In genomic region chr12:52254965-52255751, GRCh38 we compare ENCODE assay signal across 22 cellular contexts. TPM values are rescaled to one million over a fixed set of nuclear protein-coding genes. Genes with fewer than 3 reads are reported as not detected.
A peak's percentile ranks its signal among the peaks of the same experiment; 100 is the strongest.
DNase-seq lines count a peak whose midpoint lies in the region; ATAC-seq and TF ChIP-seq lines count a peak whose summit lies in the region.
"Had no signal": no experiment of that assay in that cellular context is flagged by ENCODE, and none has a peak within 500 bp of the region (broad histone marks: within the 10 kb centered on the region; RNA-seq: fewer than 3 reads in every experiment).

No MANE protein-coding gene starts in this region.

- DNase-seq in GM13977 (ENCODE audit: low spot score) (peak; percentile 14), NCI-H774 (lab: John Stamatoyannopoulos, UW) (peak; percentile 24), MCF 10A (ENCODE audit: unreplicated experiment) (peak; percentile 50), osteoblast (ENCODE audit: insufficient read length, low spot score, missing footprints) (peak; percentile 73), ovary (no peak)
- no peak for DNase-seq in activated naive CD4-positive, alpha-beta T cell treated with anti-CD3 and anti-CD28 coated beads, Interleukin-2, amount 50 U/mL, for 72 hours (ENCODE audit: low spot score in 2 of 2)
- DNase-seq in stimulated activated CD4-positive, alpha-beta T cell treated with anti-CD3 and anti-CD28 coated beads, Interleukin-4, amount 100 ng/mL, for 4 hours, result no peak
- DNase-seq: AML-193, DMS79 treated with DMSO at 0.1 percent for 48 hours, Kasumi-1, MM.1S, NCI-H1092 treated with DMSO at 0.1 percent for 48 hours, NCI-H146, NCI-H2029 treated with DMSO at 0.1 percent for 48 hours, NCI-H2171, NCI-H446, NCI-H69, OCI-M1 had no signal

- ATAC-seq in activated naive CD4-positive, alpha-beta T cell treated with anti-CD3 and anti-CD28 coated beads, Interleukin-2, amount 50 U/mL, for 72 hours, result no peak
- ATAC-seq: GM23338, HCT116 had no signal

- H3K4me3 ChIP-seq in osteoblast (ENCODE audit: insufficient read depth, low read length), result no peak overlapping the region
- no peak overlapping the region for H3K4me3 ChIP-seq in ovary
- H3K4me3 ChIP-seq: GM23338, SJSA1 had no signal

- intact Hi-C loops in MCF 10A (cut with micrococcal nuclease), result no loop called here
- intact Hi-C loops in ovary (cut with DNase I), result no loop called here

- H3K9me3 Mint-ChIP-seq in MCF 10A (ENCODE audit: unreplicated experiment), result no peaks in the 10 kb centered on the region
- no peaks in the 10 kb centered on the region for H3K9me3 Mint-ChIP-seq in activated naive CD4-positive, alpha-beta T cell treated with anti-CD3 and anti-CD28 coated beads, Interleukin-2, amount 50 U/mL, for 72 hours

- no peaks in the 10 kb centered on the region for H3K27me3 Mint-ChIP-seq in MCF 10A (ENCODE audit: insufficient read depth, unreplicated experiment)

- CTCF ChIA-PET in MCF 10A (lab: Yijun Ruan, JAX), result interaction anchor here (0.7 to 1.6 kb wide), 3 partner anchors 11 to 72 kb away, joined by 3 to 4 read pairs (median 3); no protein-coding TSS in a partner anchor

- H3K36me3 Mint-ChIP-seq in MCF 10A (ENCODE audit: insufficient read depth, unreplicated experiment), result peaks cover 17% of the 10 kb centered on the region
- peaks cover 0 to 6% of the 10 kb centered on the region in 2 donors for H3K36me3 Mint-ChIP-seq in activated naive CD4-positive, alpha-beta T cell treated with anti-CD3 and anti-CD28 coated beads, Interleukin-2, amount 50 U/mL, for 72 hours

- no peaks in the 10 kb centered on the region for H4K20me1 ChIP-seq in osteoblast (ENCODE audit: insufficient read depth, low read length)

- H3K79me2 ChIP-seq in osteoblast (ENCODE audit: insufficient read depth, low read length), result no peaks in the 10 kb centered on the region

- H3K4me1 ChIP-seq in osteoblast (ENCODE audit: insufficient read depth, low read length) (peaks cover 9% of the 10 kb centered on the region), ovary (ENCODE audit: insufficient read depth) (peaks cover 3% of the 10 kb centered on the region)

- no TSS peak for BruUV-seq in MCF 10A (replicated peaks; lab: Mats Ljungman, UMichigan)

- H3K27me3 ChIP-seq in osteoblast (ENCODE audit: insufficient read depth, low read length) (peaks cover 30% of the 10 kb centered on the region), ovary (no peaks in the 10 kb centered on the region)
- H3K27me3 ChIP-seq: SJSA1 had no signal

- H3K9me3 ChIP-seq in osteoblast (ENCODE audit: low read depth, low read length), result no peaks in the 10 kb centered on the region
- H3K9me3 ChIP-seq in ovary, result no peaks in the 10 kb centered on the region
- H3K9me3 ChIP-seq: SJSA1 had no signal

- TF ChIP-seq POLR2A in ovary (IDR thresholded peaks at IDR 0.05), result no peak

- H3K36me3 ChIP-seq in osteoblast (ENCODE audit: insufficient read depth, low read length), result no peaks in the 10 kb centered on the region
- H3K36me3 ChIP-seq in ovary, result no peaks in the 10 kb centered on the region
- H3K36me3 ChIP-seq: SJSA1 had no signal

- H2AFZ ChIP-seq in osteoblast (ENCODE audit: low read length), result no peak overlapping the region
- H2AFZ ChIP-seq: GM23338 had no signal

- no peak overlapping the region for H3K4me3 Mint-ChIP-seq in MCF 10A (ENCODE audit: unreplicated experiment)
- H3K4me3 Mint-ChIP-seq: GM23338 had no signal

- H3K4me1 Mint-ChIP-seq in MCF 10A (ENCODE audit: insufficient read depth, unreplicated experiment), result peaks cover 14% of the 10 kb centered on the region

- TF ChIP-seq CTCF in GM13977 (IDR thresholded peaks at IDR 0.05; ENCODE audit: extremely low read depth, insufficient read depth, missing control alignments) (no peak), MCF 10A (IDR thresholded peaks at IDR 0.05; ENCODE audit: unreplicated experiment) (no peak), osteoblast (IDR thresholded peaks at IDR 0.05; ENCODE audit: extremely low read depth, low read depth, low read length) (no peak), ovary (IDR thresholded peaks at IDR 0.05) (no peak)

- in situ Hi-C loops in GM13977 (cut with MboI; ENCODE audit: low pct_unique_long_range_greater_than_20kb, low sequenced_read_pairs, unreplicated experiment), result no loop called here

- H3K27ac ChIP-seq in osteoblast (ENCODE audit: low read depth, low read length) (no peak overlapping the region), ovary (no peak overlapping the region)
- H3K27ac ChIP-seq: SJSA1 had no signal

- POLR2A ChIA-PET in MCF 10A (lab: Yijun Ruan, JAX), result interaction anchor here (0.6 to 3.6 kb wide), 8 partner anchors 9 to 82 kb away, joined by 3 to 13 read pairs (median 4); no protein-coding TSS in a partner anchor

- H3K27ac Mint-ChIP-seq in MCF 10A (ENCODE audit: low read depth, unreplicated experiment), result peak overlapping the region; percentile 11
- no peak overlapping the region for H3K27ac Mint-ChIP-seq in activated naive CD4-positive, alpha-beta T cell treated with anti-CD3 and anti-CD28 coated beads, Interleukin-2, amount 50 U/mL, for 72 hours
- H3K27ac Mint-ChIP-seq: CD14-positive monocyte, GM23338 had no signal

- no peak for TF ChIP-seq EP300 in ovary (IDR thresholded peaks at IDR 0.05)

- no peak overlapping the region for H3K4me2 ChIP-seq in osteoblast (ENCODE audit: insufficient read depth, low read length)
- H3K4me2 ChIP-seq: GM23338 had no signal

- 70 to 87% (median 78%) methylated on average over 7 of the region's 7 CpGs for WGBS in ovary, 3 donors

RNA-seq across cellular contexts. Expression of gene KRT86, which starts 19.3 kb away (rescaled TPM):
- total RNA-seq in MCF 10A (2022) (37.8 and 45.1 TPM in 2 replicates), osteoblast (under 0.01 and 0.36 TPM in 2 replicates), ovary (under 1 TPM in 1 of 7 donors, not detected in 6; 0.69 TPM)
- under 1 TPM in 1 of 2 donors, not detected in 1; 0.37 TPM for total RNA-seq in activated naive CD4-positive, alpha-beta T cell treated with anti-CD3 and anti-CD28 coated beads, Interleukin-2, amount 50 U/mL, for 72 hours
- polyA plus RNA-seq in ovary, result not detected
- total RNA-seq: GM23338 had no signal
- polyA plus RNA-seq: CD14-positive monocyte had no signal

RNA-seq across cellular contexts. Expression of gene KRT7, which starts 22.1 kb away (rescaled TPM):
- total RNA-seq in MCF 10A (2022), result 2,379 and 3,360 TPM in 2 replicates
- 20.9 and 27.9 TPM in 2 replicates for total RNA-seq in osteoblast
- total RNA-seq in activated naive CD4-positive, alpha-beta T cell treated with anti-CD3 and anti-CD28 coated beads, Interleukin-2, amount 50 U/mL, for 72 hours, result 1 to 10 TPM in 1 of 2 donors, under 1 TPM in 1; 0.36 to 8.0 TPM
- total RNA-seq in ovary, result 100 to 1,000 TPM in 1 of 7 donors, 10 to 100 TPM in 4, 1 to 10 TPM in 1, not detected in 1; 3.7 to 379 (median 29.1) TPM
- 1 to 10 TPM in 1 of 2 donors, under 1 TPM in 1; 0.37 to 2.1 TPM for polyA plus RNA-seq in ovary

RNA-seq across cellular contexts. Expression of gene KRT81, which starts 36.2 kb away (rescaled TPM):
- 2,023 and 2,244 TPM in 2 replicates for total RNA-seq in MCF 10A (2022)
- total RNA-seq in osteoblast, result 0.29 TPM in 1 of 2 replicates, not detected in the other
- total RNA-seq in activated naive CD4-positive, alpha-beta T cell treated with anti-CD3 and anti-CD28 coated beads, Interleukin-2, amount 50 U/mL, for 72 hours, result not detected
- 1 to 10 TPM in 1 of 7 donors, not detected in 6; 1.2 TPM for total RNA-seq in ovary
- polyA plus RNA-seq in ovary, result not detected
- total RNA-seq: GM23338 had no signal
- polyA plus RNA-seq: CD14-positive monocyte, GM23338 had no signal

Comparison
In these comparisons a context has a peak if more than half of its experiments do, and no peak if none do; other contexts are left out.
1. DNase-seq: peak in GM13977 (single experiment), NCI-H774 (single experiment), MCF 10A (single experiment) and osteoblast (single experiment); none in activated naive CD4-positive, alpha-beta T cell treated with anti-CD3 and anti-CD28 coated beads, Interleukin-2, amount 50 U/mL, for 72 hours (0 of 2), stimulated activated CD4-positive, alpha-beta T cell treated with anti-CD3 and anti-CD28 coated beads, Interleukin-4, amount 100 ng/mL, for 4 hours (0 of 2) and ovary (0 of 5).
2. RNA of gene KRT86, which starts 19.3 kb away (total RNA-seq): 37.8 to 45.1 TPM in MCF 10A; 0.37 TPM in activated naive CD4-positive, alpha-beta T cell treated with anti-CD3 and anti-CD28 coated beads, Interleukin-2, amount 50 U/mL, for 72 hours, under 0.01 to 0.36 TPM in osteoblast and 0.69 TPM in ovary; every median in the first group is over 10 times any median in the second.
3. RNA of gene KRT81, which starts 36.2 kb away (total RNA-seq): 2,023 to 2,244 TPM in MCF 10A; not detected in activated naive CD4-positive, alpha-beta T cell treated with anti-CD3 and anti-CD28 coated beads, Interleukin-2, amount 50 U/mL, for 72 hours, 0.29 TPM in osteoblast and 1.2 TPM in ovary; every median in the first group is over 100 times any median in the second.